In the genomic region with DNA sequence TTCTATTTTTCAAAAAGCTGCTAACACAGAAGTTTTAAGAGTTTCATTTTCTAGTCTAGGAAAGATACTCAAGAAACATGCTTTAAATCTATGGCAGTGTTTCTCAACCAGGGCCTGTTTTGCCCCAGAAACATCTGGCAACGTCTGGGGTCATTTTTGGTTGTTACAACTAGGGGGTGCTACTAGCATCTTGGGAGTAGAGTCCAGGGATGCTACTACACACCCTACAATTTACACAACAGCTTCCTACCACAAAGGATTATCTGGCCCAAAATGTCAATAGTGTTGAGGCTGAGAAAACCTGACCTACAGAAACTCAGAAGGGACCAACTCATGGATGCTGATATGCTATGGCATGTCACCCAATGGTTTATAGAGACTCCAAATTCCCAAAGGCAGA, we compare ENCODE assay signal across 14 cellular contexts. TPM values are rescaled to one million over a fixed set of nuclear protein-coding genes. Genes with fewer than 3 reads are reported as not detected.
A peak's percentile ranks its signal among the peaks of the same experiment; 100 is the strongest.
DNase-seq lines count a peak whose midpoint lies in the region; ATAC-seq and TF ChIP-seq lines count a peak whose summit lies in the region.
"Had no signal": no experiment of that assay in that cellular context is flagged by ENCODE, and none has a peak within 500 bp of the region (broad histone marks: within the 10 kb centered on the region; RNA-seq: fewer than 3 reads in every experiment).

No MANE protein-coding gene starts in this region.

- H3K36me3 Mint-ChIP-seq in MCF 10A (ENCODE audit: insufficient read depth, unreplicated experiment) (peaks cover 24% of the 10 kb centered on the region), type B pancreatic cell (peaks cover 22% of the 10 kb centered on the region)
- H3K36me3 Mint-ChIP-seq in CD4-positive, alpha-beta T cell (ENCODE audit: low read depth): peaks cover 47% of the 10 kb centered on the region

- no peak overlapping the region for H3K4me3 ChIP-seq in breast epithelium
- H3K4me3 ChIP-seq in epithelial cell of proximal tubule (ENCODE audit: low read depth, low read length): no peak overlapping the region
- H3K4me3 ChIP-seq in psoas muscle: no peak overlapping the region
- H3K4me3 ChIP-seq: prostate gland, SJSA1 had no signal

- no peaks in the 10 kb centered on the region for H3K27me3 ChIP-seq in breast epithelium
- no peaks in the 10 kb centered on the region for H3K27me3 ChIP-seq in CD4-positive, alpha-beta T cell (ENCODE audit: control insufficient read depth, insufficient read depth, low read length)
- no peaks in the 10 kb centered on the region for H3K27me3 ChIP-seq in psoas muscle (ENCODE audit: insufficient read depth in 3 of 3, low read length in 2 of 3)
- H3K27me3 ChIP-seq: SJSA1 had no signal

- H3K4me1 ChIP-seq in breast epithelium (no peaks in the 10 kb centered on the region), psoas muscle (no peaks in the 10 kb centered on the region)
- H3K4me1 ChIP-seq: prostate gland, SJSA1 had no signal

- TF ChIP-seq POLR2A in breast epithelium (IDR thresholded peaks at IDR 0.05): no peak

- BruUV-seq in MCF 10A (replicated peaks; lab: Mats Ljungman, UMichigan): no TSS peak

- POLR2A ChIA-PET in MCF 10A (lab: Yijun Ruan, JAX): interaction anchor here (1.6 to 1.8 kb wide), 2 partner anchors 10 to 24 kb away, joined by 7 read pairs; a partner anchor contains a TSS
- POLR2A ChIA-PET in CD4-positive, alpha-beta T cell (lab: Charles Lee): no interaction called here

- no peak overlapping the region for H3K27ac ChIP-seq in breast epithelium
- H3K27ac ChIP-seq in CD4-positive, alpha-beta T cell (ENCODE audit: low read depth, low read length): no peak overlapping the region
- no peak overlapping the region for H3K27ac ChIP-seq in psoas muscle
- H3K27ac ChIP-seq: prostate gland, SJSA1 had no signal

- H3K27me3 Mint-ChIP-seq in MCF 10A (ENCODE audit: insufficient read depth, unreplicated experiment) (no peaks in the 10 kb centered on the region), type B pancreatic cell (no peaks in the 10 kb centered on the region)
- no peaks in the 10 kb centered on the region for H3K27me3 Mint-ChIP-seq in CD4-positive, alpha-beta T cell
- H3K27me3 Mint-ChIP-seq: CD4-positive, alpha-beta memory T cell; IgD-negative memory B cell; stimulated activated naive CD8-positive, alpha-beta T cell treated with anti-CD3 and anti-CD28 coated beads, Interleukin-15, Interleukin-2, amounts not matched to agents 100 ng/mL and 50 ng/mL, for 24 hours had no signal

- H3K9me3 ChIP-seq in breast epithelium (no peaks in the 10 kb centered on the region), psoas muscle (no peaks in the 10 kb centered on the region)
- H3K9me3 ChIP-seq in CD4-positive, alpha-beta T cell (ENCODE audit: control insufficient read depth, low read length): no peaks in the 10 kb centered on the region
- H3K9me3 ChIP-seq: prostate gland, SJSA1 had no signal

- H3K4me1 Mint-ChIP-seq in MCF 10A (ENCODE audit: insufficient read depth, unreplicated experiment): peaks cover 6% of the 10 kb centered on the region
- H3K4me1 Mint-ChIP-seq in type B pancreatic cell (ENCODE audit: unreplicated experiment): no peaks in the 10 kb centered on the region
- no peaks in the 10 kb centered on the region for H3K4me1 Mint-ChIP-seq in CD4-positive, alpha-beta T cell (ENCODE audit: low read depth)
- H3K4me1 Mint-ChIP-seq: CD4-positive, alpha-beta memory T cell; IgD-negative memory B cell had no signal

- H3K4me3 Mint-ChIP-seq in MCF 10A (ENCODE audit: unreplicated experiment): no peak overlapping the region
- no peak overlapping the region for H3K4me3 Mint-ChIP-seq in type B pancreatic cell
- no peak overlapping the region for H3K4me3 Mint-ChIP-seq in CD4-positive, alpha-beta T cell
- H3K4me3 Mint-ChIP-seq: CD4-positive, alpha-beta memory T cell; IgD-negative memory B cell; stimulated activated naive CD8-positive, alpha-beta T cell treated with anti-CD3 and anti-CD28 coated beads, Interleukin-15, Interleukin-2, amounts not matched to agents 100 ng/mL and 50 ng/mL, for 24 hours had no signal

- DNase-seq in MCF 10A (ENCODE audit: unreplicated experiment) (peak; percentile 43), breast epithelium (ENCODE audit: low spot score in 2 of 2) (no peak), NCI-H69 (lab: John Stamatoyannopoulos, UW) (peak; percentile 51), epithelial cell of proximal tubule (ENCODE audit: low read depth) (no peak), type B pancreatic cell (ENCODE audit: extremely low spot score, unreplicated experiment) (no peak), psoas muscle (no peak), ecto neural progenitor cell (ENCODE audit: low spot score) (no peak)
- DNase-seq in CD4-positive, alpha-beta T cell: no peak
- DNase-seq: CD4-positive, alpha-beta memory T cell; GOT3 had no signal

- H3K9me3 Mint-ChIP-seq in MCF 10A (ENCODE audit: unreplicated experiment) (no peaks in the 10 kb centered on the region), type B pancreatic cell (no peaks in the 10 kb centered on the region)
- H3K9me3 Mint-ChIP-seq in CD4-positive, alpha-beta T cell: no peaks in the 10 kb centered on the region
- H3K9me3 Mint-ChIP-seq: CD4-positive, alpha-beta memory T cell; IgD-negative memory B cell; stimulated activated naive CD8-positive, alpha-beta T cell treated with anti-CD3 and anti-CD28 coated beads, Interleukin-15, Interleukin-2, amounts not matched to agents 100 ng/mL and 50 ng/mL, for 24 hours had no signal

- no peak for ATAC-seq in CD4-positive, alpha-beta T cell (ENCODE audit: poor library complexity)
- ATAC-seq in psoas muscle: no peak

- TF ChIP-seq CTCF in MCF 10A (IDR thresholded peaks at IDR 0.05; ENCODE audit: unreplicated experiment) (peak; percentile 7), breast epithelium (IDR thresholded peaks at IDR 0.05) (no peak), epithelial cell of proximal tubule (conservative IDR thresholded peaks at IDR 0.05; ENCODE audit: low read depth, low read length) (peak; percentile 68), type B pancreatic cell (conservative IDR thresholded peaks at IDR 0.05) (peak; percentile 39), psoas muscle (IDR thresholded peaks at IDR 0.05) (no peak)
- TF ChIP-seq CTCF in CD4-positive, alpha-beta T cell (IDR thresholded peaks at IDR 0.05): no peak

- intact Hi-C loops in MCF 10A (cut with micrococcal nuclease): loop anchor here (5.0 kb wide), 1 partner anchor 161 kb away; a partner anchor contains a TSS
- intact Hi-C loops in breast epithelium (cut with DNase I; ENCODE audit: low total_unique reads): no loop called here
- intact Hi-C loops in CD4-positive, alpha-beta T cell (cut with DNase I, micrococcal nuclease): no loop called here
- intact Hi-C loops in psoas muscle (cut with DNase I): no loop called here

- no peaks in the 10 kb centered on the region for H3K36me3 ChIP-seq in breast epithelium
- H3K36me3 ChIP-seq in psoas muscle (ENCODE audit: insufficient read depth in 1 of 2, low read depth in 1 of 2): peaks cover 5 to 60% of the 10 kb centered on the region in 2 donors
- H3K36me3 ChIP-seq: prostate gland had no signal

- CTCF ChIA-PET in MCF 10A (lab: Yijun Ruan, JAX): interaction anchor here (1.4 kb wide), 1 partner anchor 12 kb away, joined by 3 read pairs; no protein-coding TSS in a partner anchor
- CTCF ChIA-PET in CD4-positive, alpha-beta T cell (lab: Charles Lee): interaction anchor here (0.5 kb wide), 1 partner anchor 70 kb away, joined by 3 read pairs; no protein-coding TSS in a partner anchor

- H3K27ac Mint-ChIP-seq in MCF 10A (ENCODE audit: low read depth, unreplicated experiment) (no peak overlapping the region), type B pancreatic cell (no peak overlapping the region)
- H3K27ac Mint-ChIP-seq in CD4-positive, alpha-beta T cell: no peak overlapping the region
- H3K27ac Mint-ChIP-seq: CD4-positive, alpha-beta memory T cell; IgD-negative memory B cell; stimulated activated naive CD8-positive, alpha-beta T cell treated with anti-CD3 and anti-CD28 coated beads, Interleukin-15, Interleukin-2, amounts not matched to agents 100 ng/mL and 50 ng/mL, for 24 hours had no signal

- 50 to 60% (median 59%) methylated on average over 1 of the region's 1 CpG for WGBS in psoas muscle, 3 donors

RNA-seq across cellular contexts. Expression of a gene that starts 24.4 kb away (rescaled TPM):
- 5.3 and 7.4 TPM in 2 replicates for total RNA-seq in MCF 10A (2022)
- total RNA-seq in breast epithelium: 10 to 100 TPM in 1 of 3 donors, 1 to 10 TPM in 2; 8.5 to 15.7 (median 9.2) TPM
- 5.1 and 7.5 TPM in 2 replicates for total RNA-seq in epithelial cell of proximal tubule
- total RNA-seq in type B pancreatic cell (ENCODE audit: low replicate concordance): 11.2 and 12.4 TPM in 2 replicates
- total RNA-seq in CD4-positive, alpha-beta T cell: 1 to 10 TPM; 1.4 to 2.5 TPM
- 10 to 100 TPM in 1 of 4 donors, 1 to 10 TPM in 3; 6.4 to 11.0 (median 8.1) TPM for total RNA-seq in psoas muscle
- 1 to 10 TPM; 3.9 to 6.5 (median 5.3) TPM for polyA plus RNA-seq in psoas muscle

RNA-seq across cellular contexts. Expression of a gene that starts 24.4 kb away (rescaled TPM):
- total RNA-seq in MCF 10A (2022) (29.5 and 36.8 TPM in 2 replicates), breast epithelium (1 to 10 TPM; 3.9 to 4.8 (median 4.8) TPM), epithelial cell of proximal tubule (4.2 and 7.7 TPM in 2 replicates), type B pancreatic cell (ENCODE audit: low replicate concordance) (27.3 and 29.9 TPM in 2 replicates), psoas muscle (10 to 100 TPM; 22.4 to 36.4 (median 29.0) TPM)
- 1 to 10 TPM; 3.2 TPM for total RNA-seq in CD4-positive, alpha-beta T cell
- 1 to 10 TPM; 7.1 to 7.7 (median 7.6) TPM for polyA plus RNA-seq in psoas muscle

Comparison
In these comparisons a context has a peak if more than half of its experiments do, and no peak if none do; other contexts are left out.
1. DNase-seq: peak in MCF 10A (single experiment) and NCI-H69 (single experiment); none in breast epithelium (0 of 2), epithelial cell of proximal tubule (single experiment), type B pancreatic cell (single experiment), CD4-positive, alpha-beta T cell (0 of 10), psoas muscle (0 of 2) and ecto neural progenitor cell (single experiment).
2. CTCF ChIP-seq: peak in MCF 10A (single experiment), epithelial cell of proximal tubule (single experiment) and type B pancreatic cell (single experiment); none in breast epithelium (0 of 3), CD4-positive, alpha-beta T cell (single experiment) and psoas muscle (single experiment).